8 cellular contexts compared by ENCODE assay signal in the genomic region with DNA sequence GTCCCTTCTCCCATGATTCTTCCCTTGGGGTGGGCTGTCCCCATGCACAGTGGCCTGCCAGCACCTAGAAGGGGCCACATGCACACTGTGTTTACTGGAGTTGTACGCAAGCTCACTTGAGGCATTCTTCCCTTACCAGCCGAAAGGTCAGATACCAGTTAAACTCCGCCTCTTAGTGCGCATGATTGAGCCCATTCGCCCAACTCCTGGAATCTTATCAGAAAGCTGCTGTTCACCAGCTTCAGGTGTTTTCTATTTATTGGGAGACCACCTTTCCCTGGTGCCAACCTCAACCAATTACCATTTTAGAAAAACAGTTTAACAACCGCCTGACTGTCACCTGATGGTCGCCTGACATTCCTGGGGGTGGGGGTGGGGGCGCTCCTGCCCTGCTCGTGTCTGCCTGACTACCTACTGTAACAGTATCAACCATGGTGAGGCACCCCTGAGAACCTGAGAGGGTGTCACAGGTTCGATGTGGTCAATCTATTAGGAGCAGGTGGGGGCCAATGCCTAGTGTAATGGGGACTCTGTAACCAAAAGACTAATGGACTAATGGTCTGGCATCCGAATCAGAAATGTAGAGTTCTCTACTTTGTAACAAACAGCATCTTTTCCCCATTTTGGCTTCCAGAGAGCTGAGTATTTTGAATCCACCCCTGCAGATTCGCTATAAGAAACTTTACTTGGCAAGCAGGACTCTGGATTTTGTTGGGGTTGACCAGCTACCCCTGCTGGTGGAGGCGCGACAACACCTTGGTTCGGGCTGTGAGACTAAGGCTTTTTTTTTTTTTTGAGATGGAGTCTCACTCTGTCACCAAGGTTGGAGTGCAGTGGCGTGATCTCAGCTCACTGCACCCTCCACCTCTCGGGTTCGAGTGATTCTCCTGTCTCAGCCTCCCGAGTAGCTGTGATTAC. TPM values are rescaled to one million over a fixed set of nuclear protein-coding genes. Genes with fewer than 3 reads are reported as not detected.
DNase-seq lines count a peak whose midpoint lies in the region; ATAC-seq and TF ChIP-seq lines count a peak whose summit lies in the region.

No MANE protein-coding gene starts in this region.

- no peaks in the 10 kb centered on the region for H3K27me3 ChIP-seq in BJ (ENCODE audit: control insufficient read depth, insufficient read depth, low read length)
- no peaks in the 10 kb centered on the region for H3K27me3 ChIP-seq in H9 (ENCODE audit: insufficient read depth, low read length)
- no peaks in the 10 kb centered on the region for H3K27me3 ChIP-seq in RWPE2 (ENCODE audit: insufficient read depth, poor library complexity, severe bottlenecking)
- peaks cover 18% of the 10 kb centered on the region for H3K27me3 ChIP-seq in adipocyte (replicated peaks; ENCODE audit: control insufficient read depth, insufficient read depth, low read length)

- no peaks in the 10 kb centered on the region for H3K27me3 Mint-ChIP-seq in H9 (ENCODE audit: low read depth)

- peak overlapping the region; percentile 50 for H2BK20ac ChIP-seq in H9 (ENCODE audit: low read depth, low read length, poor library complexity, severe bottlenecking)

- H3K9me3 ChIP-seq in H9 (ENCODE audit: control insufficient read depth, low read depth, low read length) (no peaks in the 10 kb centered on the region), RWPE2 (ENCODE audit: severe bottlenecking) (no peaks in the 10 kb centered on the region), adipocyte (ENCODE audit: control insufficient read depth, low read length) (no peaks in the 10 kb centered on the region)

- peaks cover 10 to 23% of the 10 kb centered on the region in 2 experiments for H3K4me1 Mint-ChIP-seq in H9

- H4K8ac ChIP-seq in H9 (replicated peaks; ENCODE audit: insufficient read length, low read depth, low read length): no peak overlapping the region

- ATAC-seq in RWPE2 (ENCODE audit: low read depth) (peak; percentile 46; the same call in 1 of the 3 replicates), GM21786 (IDR thresholded peaks at IDR 0.05; ENCODE audit: unreplicated experiment) (no peak)

- peak overlapping the region; percentile 97 for H3K27ac ChIP-seq in H9 (ENCODE audit: insufficient read length, low read depth, low read length)
- no peak overlapping the region for H3K27ac ChIP-seq in RWPE2 (ENCODE audit: poor library complexity, severe bottlenecking)

- no peak overlapping the region for H3K56ac ChIP-seq in H9 (ENCODE audit: insufficient read length, low read depth, low read length)

- no peak overlapping the region for H3K4ac ChIP-seq in H9 (ENCODE audit: low read depth, low read length)

- H3K9ac ChIP-seq in H9 (ENCODE audit: extremely low read depth, insufficient read length, low read length) (no peak overlapping the region), adipocyte (ENCODE audit: low read length) (no peak overlapping the region)

- no peaks in the 10 kb centered on the region for H3K79me1 ChIP-seq in H9 (ENCODE audit: insufficient read depth, low read depth, low read length, poor library complexity, severe bottlenecking)

- H2AK5ac ChIP-seq in H9 (ENCODE audit: insufficient read length, low read length): peak overlapping the region; percentile 87

- DNase-seq in BJ (ENCODE audit: low read depth) (peak; percentile 14), H9 (peak; percentile 71), RWPE2 (ENCODE audit: low spot score) (no peak), adipocyte (ENCODE audit: low read depth) (peak; percentile 68), iPS-NIHi7 (ENCODE audit: extremely low spot score) (peak; percentile 53), T1000 (lab: John Stamatoyannopoulos, UW) (no peak)
- DNase-seq in stimulated activated CD4-positive, alpha-beta T cell treated with anti-CD3 and anti-CD28 coated beads, Interleukin-2, amount 100 ng/mL, for 24 hours: peak; percentile 34 to 47

- H2AFZ ChIP-seq in H9 (ENCODE audit: low read length): no peak overlapping the region

- peaks cover 4% of the 10 kb centered on the region; the same call in 1 of the 2 replicates for H3K4me1 ChIP-seq in H9 (ENCODE audit: insufficient read depth, low read length)
- no peaks in the 10 kb centered on the region for H3K4me1 ChIP-seq in RWPE2 (ENCODE audit: insufficient read depth, poor library complexity, severe bottlenecking)
- no peaks in the 10 kb centered on the region for H3K4me1 ChIP-seq in adipocyte (ENCODE audit: control insufficient read depth, insufficient read depth, low read length)

- H3K18ac ChIP-seq in H9 (ENCODE audit: insufficient read length, low read depth, low read length): peak overlapping the region; percentile 83

- H3T11ph ChIP-seq in H9 (ENCODE audit: low read length): no peak overlapping the region

- CTCF ChIA-PET in BJ (lab: Yijun Ruan, JAX): interaction anchor here (0.6 to 2.4 kb wide), 9 partner anchors 10 to 212 kb away, joined by 3 to 15 read pairs (median 3); no protein-coding TSS in a partner anchor

- H4K5ac ChIP-seq in H9 (ENCODE audit: insufficient read length, low read depth, low read length): peak overlapping the region; percentile 65

- H3K4me3 Mint-ChIP-seq in H9: peak overlapping the region in 1 of 2 experiments; percentile 25; a peak in 1 of 5 replicates

- no peaks in the 10 kb centered on the region for H3K79me2 ChIP-seq in H9 (ENCODE audit: insufficient read depth, low read length)

- H3K36me3 ChIP-seq in BJ (ENCODE audit: control insufficient read depth, insufficient read depth, low read length) (no peaks in the 10 kb centered on the region), RWPE2 (ENCODE audit: low read depth) (no peaks in the 10 kb centered on the region), adipocyte (ENCODE audit: control insufficient read depth, insufficient read depth, low read length, severe bottlenecking) (no peaks in the 10 kb centered on the region)

- POLR2A ChIA-PET in BJ (lab: Charles Lee): no interaction called here

- H2BK120ac ChIP-seq in H9 (ENCODE audit: low read depth, low read length, poor library complexity, severe bottlenecking): no peak overlapping the region

- H2BK15ac ChIP-seq in H9 (ENCODE audit: low read depth, low read length): no peak overlapping the region

- H3K4me2 ChIP-seq in H9 (ENCODE audit: insufficient read depth, insufficient read length, low read length): no peak overlapping the region

- H2BK5ac ChIP-seq in H9 (ENCODE audit: insufficient read length, low read length): peak overlapping the region; percentile 99

- H3K27ac Mint-ChIP-seq in H9: peak overlapping the region; percentile 82 to 98 (median 89)

- H3K23me2 ChIP-seq in H9 (ENCODE audit: insufficient read length, low read depth, low read length, poor library complexity, severe bottlenecking): peaks cover 4% of the 10 kb centered on the region

- peak overlapping the region; percentile 89 for H2BK12ac ChIP-seq in H9 (ENCODE audit: insufficient read length, low read depth, low read length)

- H3K14ac ChIP-seq in H9 (ENCODE audit: insufficient read depth, low read length): peak overlapping the region; percentile 31; the same call in 1 of the 2 replicates

- peak overlapping the region; percentile 92 for H4K91ac ChIP-seq in H9 (ENCODE audit: insufficient read length, low read depth, low read length)

- peak; percentile 67 for TF ChIP-seq CTCF in BJ (IDR thresholded peaks at IDR 0.05; ENCODE audit: insufficient read depth, low read depth, low read length)
- TF ChIP-seq CTCF in H9 (conservative IDR thresholded peaks at IDR 0.05): peak; percentile 58
- peak; percentile 62 for TF ChIP-seq CTCF in RWPE2 (IDR thresholded peaks at IDR 0.05; ENCODE audit: poor library complexity, severe bottlenecking)

- H3K36me3 Mint-ChIP-seq in H9 (ENCODE audit: insufficient read depth in 1 of 3, low read depth in 3 of 3): peaks cover 0 to 4% (median 2%) of the 10 kb centered on the region in 3 experiments; a peak in 3 of 7 replicates

- no peak overlapping the region for H3K23ac ChIP-seq in H9 (ENCODE audit: insufficient read length, low read depth, low read length)

- no CpG with 5 or more reads among the region's 19 CpGs for WGBS in H9 (ENCODE audit: extremely low coverage, insufficient read length, low lambda C conversion rate)

- H4K20me1 ChIP-seq in H9 (ENCODE audit: control insufficient read depth, insufficient read depth, insufficient read length): no peaks in the 10 kb centered on the region

- H3K4me3 ChIP-seq in BJ (ENCODE audit: low read depth, low read length) (no peak overlapping the region), RWPE2 (ENCODE audit: severe bottlenecking) (no peak overlapping the region), adipocyte (ENCODE audit: low read length) (no peak overlapping the region)

- H3K9me3 Mint-ChIP-seq in H9: peaks cover 52 to 58% of the 10 kb centered on the region in 2 experiments

RNA-seq across cellular contexts. Expression of a gene that starts 58.3 kb away (rescaled TPM):
- 0.02 TPM in 1 of 2 replicates, not detected in the other for polyA plus RNA-seq in BJ (2011; rRNA removed)
- not detected in 2 replicates for polyA minus RNA-seq in BJ (2011; rRNA and poly(A)+ RNA removed)
- 0.81 TPM in 2 replicates for total RNA-seq in H9 (2021)

Comparison
In these comparisons a context has a peak if more than half of its experiments do, and no peak if none do; other contexts are left out.
1. DNase-seq: peak in BJ (single experiment), H9 (single experiment), adipocyte (single experiment), iPS-NIHi7 (single experiment) and stimulated activated CD4-positive, alpha-beta T cell treated with anti-CD3 and anti-CD28 coated beads, Interleukin-2, amount 100 ng/mL, for 24 hours (2 of 2); none in RWPE2 (single experiment) and T1000 (single experiment).
2. Peak in every context shown above with its lines, with median percentiles within 50 percentile points of each other: CTCF ChIP-seq.